Comparison of ENCODE assay signal across 12 cellular contexts in genomic region chr16:27240948-27241531, GRCh38. TPM values are rescaled to one million over a fixed set of nuclear protein-coding genes. Genes with fewer than 3 reads are reported as not detected.
A peak's percentile ranks its signal among the peaks of the same experiment; 100 is the strongest.
DNase-seq lines count a peak whose midpoint lies in the region; ATAC-seq, FAIRE-seq and TF ChIP-seq lines count a peak whose summit lies in the region.
"Had no signal": no experiment of that assay in that cellular context is flagged by ENCODE, and none has a peak within 500 bp of the region (broad histone marks: within the 10 kb centered on the region; RNA-seq: fewer than 3 reads in every experiment).

No MANE protein-coding gene starts in this region.

- no peak for TF ChIP-seq POLR2A in sigmoid colon (IDR thresholded peaks at IDR 0.05)

- intact Hi-C loops in sigmoid colon (cut with DNase I): loop anchor here (5.0 kb wide), 1 partner anchor 96 kb away; no protein-coding TSS in a partner anchor

- peaks cover 46% of the 10 kb centered on the region for H3K79me2 ChIP-seq in DND-41 (ENCODE audit: insufficient read depth, low read length)

- TF ChIP-seq EP300 in sigmoid colon (IDR thresholded peaks at IDR 0.05): no peak

- FAIRE-seq in RCC 7860 (lab: Jason Lieb, UNC): no peak

- no peak overlapping the region for H3K4me2 ChIP-seq in DND-41 (ENCODE audit: insufficient read depth, low read length)

- H3K36me3 ChIP-seq in DND-41 (ENCODE audit: insufficient read depth, low read length) (peaks cover 26% of the 10 kb centered on the region), sigmoid colon (no peaks in the 10 kb centered on the region)
- H3K36me3 ChIP-seq: left lung had no signal

- peaks cover 28% of the 10 kb centered on the region for H3K4me1 ChIP-seq in DND-41 (ENCODE audit: insufficient read depth, low read length)
- peaks cover 0 to 69% (median 56%) of the 10 kb centered on the region in 4 donors for H3K4me1 ChIP-seq in sigmoid colon

- TF ChIP-seq CTCF in DND-41 (IDR thresholded peaks at IDR 0.05; ENCODE audit: borderline replicate concordance, extremely low read depth, low read length, poor library complexity, severe bottlenecking): no peak
- no peak for TF ChIP-seq CTCF in fibroblast of villous mesenchyme (IDR thresholded peaks at IDR 0.05; ENCODE audit: insufficient read depth, low read depth, low read length)
- no peak for TF ChIP-seq CTCF in sigmoid colon (IDR thresholded peaks at IDR 0.05)

- ATAC-seq in DND-41 (ENCODE audit: insufficient read depth, low read depth) (no peak), GM21390 (IDR thresholded peaks at IDR 0.05; ENCODE audit: unreplicated experiment) (no peak), HG03025 (IDR thresholded peaks at IDR 0.05; ENCODE audit: low FRiP score, unreplicated experiment) (no peak)
- ATAC-seq: left lung had no signal

- DNase-seq in DND-41 (no peak), RCC 7860 (ENCODE audit: low spot score) (peak; percentile 64), fibroblast of villous mesenchyme (ENCODE audit: low read depth) (peak; percentile 95), sigmoid colon (peak; percentile 59), caudate nucleus (lab: John Stamatoyannopoulos, UW) (no peak), germinal center (ENCODE audit: low spot score) (no peak)
- DNase-seq: cerebellar nuclear complex, NCI-H446 treated with DMSO at 0.1 percent for 48 hours had no signal

- H3K27me3 ChIP-seq in DND-41 (ENCODE audit: insufficient read depth, low read length, poor library complexity) (no peaks in the 10 kb centered on the region), sigmoid colon (no peaks in the 10 kb centered on the region)
- H3K27me3 ChIP-seq: left lung had no signal

- no peak overlapping the region for H2AFZ ChIP-seq in DND-41 (ENCODE audit: low read depth, low read length)

- no peak overlapping the region for H3K4me3 ChIP-seq in DND-41 (ENCODE audit: low read depth in 1 of 2, low read length in 2 of 2)
- H3K4me3 ChIP-seq in fibroblast of villous mesenchyme (ENCODE audit: low read depth, low read length): no peak overlapping the region
- no peak overlapping the region for H3K4me3 ChIP-seq in sigmoid colon
- H3K4me3 ChIP-seq: left lung had no signal

- no peaks in the 10 kb centered on the region for H3K9me3 ChIP-seq in DND-41 (ENCODE audit: insufficient read depth, low read length, severe bottlenecking)
- no peaks in the 10 kb centered on the region for H3K9me3 ChIP-seq in sigmoid colon
- H3K9me3 ChIP-seq: left lung had no signal

- WGBS in sigmoid colon, 2 donors: 22 to 73% methylated on average over 6 of the region's 6 CpGs

- no peaks in the 10 kb centered on the region for H4K20me1 ChIP-seq in DND-41 (ENCODE audit: insufficient read depth, low read length)

- H3K27ac ChIP-seq in DND-41 (ENCODE audit: low read length): peak overlapping the region; percentile 41
- peak overlapping the region; percentile 75 to 86 (median 84) for H3K27ac ChIP-seq in sigmoid colon
- no peak overlapping the region for H3K27ac ChIP-seq in caudate nucleus (ENCODE audit: low read depth, low read length)
- H3K27ac ChIP-seq: VCaP had no signal

- H3K9ac ChIP-seq in DND-41 (ENCODE audit: low read depth, low read length): no peak overlapping the region

RNA-seq across cellular contexts. Expression of gene NSMCE1, which starts 27.5 kb away (rescaled TPM):
- total RNA-seq in fibroblast of villous mesenchyme: 60.2 and 69.1 TPM in 2 replicates
- total RNA-seq in sigmoid colon: 10 to 100 TPM; 32.5 to 51.0 (median 45.1) TPM
- polyA plus RNA-seq in sigmoid colon: 10 to 100 TPM; 54.7 to 65.2 (median 64.2) TPM

RNA-seq across cellular contexts. Expression of gene KDM8, which starts 37.7 kb away (rescaled TPM):
- total RNA-seq in fibroblast of villous mesenchyme (3.2 and 3.9 TPM in 2 replicates), sigmoid colon (1 to 10 TPM; 2.5 to 6.8 (median 3.7) TPM)
- polyA plus RNA-seq in sigmoid colon: 1 to 10 TPM; 5.1 to 5.4 (median 5.4) TPM

Comparison
In these comparisons a context has a peak if more than half of its experiments do, and no peak if none do; other contexts are left out.
1. DNase-seq: peak in RCC 7860 (single experiment), fibroblast of villous mesenchyme (single experiment) and sigmoid colon (single experiment); none in DND-41 (single experiment), caudate nucleus (0 of 61) and germinal center (single experiment).